Comparison of ENCODE assay signal across 19 cellular contexts in genomic region chr1:154948079-154948478, GRCh38. TPM values are rescaled to one million over a fixed set of nuclear protein-coding genes. Genes with fewer than 3 reads are reported as not detected.
DNase-seq lines count a peak whose midpoint lies in the region; ATAC-seq and TF ChIP-seq lines count a peak whose summit lies in the region.
"Had no signal": no experiment of that assay in that cellular context is flagged by ENCODE, and none has a peak within 500 bp of the region (broad histone marks: within the 10 kb centered on the region; RNA-seq: fewer than 3 reads in every experiment).

No MANE protein-coding gene starts in this region.

- intact Hi-C loops in activated CD4-positive, alpha-beta T cell treated with anti-CD3 and anti-CD28 coated beads for 36 hours (cut with DNase I, micrococcal nuclease) = no loop called here

- H3K9me3 ChIP-seq in BLaER1 (no peaks in the 10 kb centered on the region), Loucy (ENCODE audit: insufficient read depth, low read depth, low read length) (no peaks in the 10 kb centered on the region)

- peaks cover 72% of the 10 kb centered on the region for H3K36me3 ChIP-seq in BLaER1
- H3K36me3 ChIP-seq in Loucy (ENCODE audit: insufficient read depth, low read length) = peaks cover 47% of the 10 kb centered on the region; the same call in 1 of the 2 replicates

- H3K4me3 ChIP-seq in BLaER1 (no peak overlapping the region), Loucy (ENCODE audit: low read length, poor library complexity, severe bottlenecking) (no peak overlapping the region)
- H3K4me3 ChIP-seq: GM12878, GM23248 had no signal

- H3K27me3 Mint-ChIP-seq in activated CD4-positive, alpha-beta T cell treated with anti-CD3 and anti-CD28 coated beads for 36 hours = no peaks in the 10 kb centered on the region
- H3K27me3 Mint-ChIP-seq in effector memory CD8-positive, alpha-beta T cell = no peaks in the 10 kb centered on the region
- H3K27me3 Mint-ChIP-seq in immature natural killer cell (ENCODE audit: low read depth in 3 of 3) = peaks cover 2 to 5% (median 3%) of the 10 kb centered on the region in 3 donors
- H3K27me3 Mint-ChIP-seq: B cell had no signal

- H3K9me3 Mint-ChIP-seq in activated CD4-positive, alpha-beta T cell treated with anti-CD3 and anti-CD28 coated beads for 36 hours (ENCODE audit: low read depth) = no peaks in the 10 kb centered on the region
- H3K9me3 Mint-ChIP-seq in effector memory CD8-positive, alpha-beta T cell = no peaks in the 10 kb centered on the region
- no peaks in the 10 kb centered on the region for H3K9me3 Mint-ChIP-seq in immature natural killer cell

- POLR2A ChIA-PET in activated CD4-positive, alpha-beta T cell treated with anti-CD3 and anti-CD28 coated beads for 36 hours (lab: Charles Lee) = interaction anchor here (0.8 kb wide), 1 partner anchor 12 kb away, joined by 3 read pairs; the partner anchor contains the start of gene PMVK

- H3K4me1 ChIP-seq in BLaER1 (peaks cover 88% of the 10 kb centered on the region), Loucy (ENCODE audit: insufficient read depth, low read length, poor library complexity, severe bottlenecking) (peaks cover 59% of the 10 kb centered on the region)

- H3K4me1 Mint-ChIP-seq in activated CD4-positive, alpha-beta T cell treated with anti-CD3 and anti-CD28 coated beads for 36 hours = peaks cover 45% of the 10 kb centered on the region
- H3K4me1 Mint-ChIP-seq in effector memory CD8-positive, alpha-beta T cell (ENCODE audit: low read depth in 2 of 2) = peaks cover 32 to 45% of the 10 kb centered on the region in 2 donors
- H3K4me1 Mint-ChIP-seq in immature natural killer cell = peaks cover 22 to 25% of the 10 kb centered on the region in 2 donors

- ATAC-seq in activated CD4-positive, alpha-beta T cell treated with anti-CD3 and anti-CD28 coated beads for 36 hours = no peak
- ATAC-seq in effector memory CD8-positive, alpha-beta T cell (replicated peaks) = no peak

- peak overlapping the region; percentile 44; the same call in 1 of the 2 replicates for H3K27ac ChIP-seq in BLaER1
- H3K27ac ChIP-seq: 22Rv1, GM23248 had no signal

- no peak overlapping the region for H3K4me2 ChIP-seq in BLaER1
- peak overlapping the region; percentile 27 for H3K4me2 ChIP-seq in Loucy (ENCODE audit: low read depth, low read length, poor library complexity, severe bottlenecking)

- no peak for TF ChIP-seq CTCF in Loucy (conservative IDR thresholded peaks at IDR 0.05; ENCODE audit: low read length)

- CTCF ChIA-PET in activated CD4-positive, alpha-beta T cell treated with anti-CD3 and anti-CD28 coated beads for 36 hours (lab: Charles Lee) = interaction anchor here (0.7 kb wide), 1 partner anchor 388 kb away, joined by 3 read pairs; no protein-coding TSS in a partner anchor

- peaks cover 12% of the 10 kb centered on the region for H3K36me3 Mint-ChIP-seq in activated CD4-positive, alpha-beta T cell treated with anti-CD3 and anti-CD28 coated beads for 36 hours (ENCODE audit: low read depth)
- peaks cover 98% of the 10 kb centered on the region for H3K36me3 Mint-ChIP-seq in effector memory CD8-positive, alpha-beta T cell (ENCODE audit: insufficient read depth)
- H3K36me3 Mint-ChIP-seq in immature natural killer cell = peaks cover 3 to 14% (median 7%) of the 10 kb centered on the region in 3 donors

- H3F3A ChIP-seq in Loucy (ENCODE audit: low read depth) = 0 out of 2 replicates have a peak, but pooled peaks cover 4% of the 10 kb centered on the region

- no peak for DNase-seq in activated CD4-positive, alpha-beta T cell treated with anti-CD3 and anti-CD28 coated beads for 36 hours
- DNase-seq in activated CD4-positive, alpha-beta T cell treated with anti-CD3 and anti-CD28 coated beads, Interleukin-2, amount 50 U/mL, for 48 hours = no peak
- no peak for DNase-seq in effector memory CD8-positive, alpha-beta T cell
- DNase-seq in T1000 (lab: John Stamatoyannopoulos, UW) = no peak
- DNase-seq in medulla oblongata (ENCODE audit: extremely low spot score) = no peak
- DNase-seq in immature natural killer cell = no peak
- DNase-seq: DND-41, GM23248, HCEC 1CT, NCI-H1436, NCI-H2029 treated with DMSO at 0.1 percent for 48 hours, NCI-H2171 treated with DMSO at 0.1 percent for 48 hours, NCI-H446 treated with DMSO at 0.1 percent for 48 hours, OCI-M1 had no signal

- no peak overlapping the region for H2AFZ ChIP-seq in Loucy (ENCODE audit: low read length)
- H2AFZ ChIP-seq: GM23248 had no signal

- peaks cover 75% of the 10 kb centered on the region for H4K20me1 ChIP-seq in BLaER1
- H4K20me1 ChIP-seq in Loucy (ENCODE audit: insufficient read depth, low read length, poor library complexity, severe bottlenecking) = peaks cover 9% of the 10 kb centered on the region

- peak overlapping the region; percentile 8; the same call in 1 of the 2 replicates for H3K9ac ChIP-seq in BLaER1
- peak overlapping the region; percentile 46 for H3K9ac ChIP-seq in Loucy (ENCODE audit: low read depth, low read length, poor library complexity, severe bottlenecking)
- H3K9ac ChIP-seq: GM23248 had no signal

- H3K27ac Mint-ChIP-seq in activated CD4-positive, alpha-beta T cell treated with anti-CD3 and anti-CD28 coated beads for 36 hours = peak overlapping the region; percentile 34
- peak overlapping the region; percentile 85 to 99 for H3K27ac Mint-ChIP-seq in effector memory CD8-positive, alpha-beta T cell
- H3K27ac Mint-ChIP-seq in immature natural killer cell = no peak overlapping the region

- H3K9me2 ChIP-seq in Loucy (replicated peaks; ENCODE audit: low read depth, low read length) = no peaks in the 10 kb centered on the region

- no peaks in the 10 kb centered on the region for H3K27me3 ChIP-seq in BLaER1
- H3K27me3 ChIP-seq in Loucy (ENCODE audit: insufficient read depth, low read length, poor library complexity, severe bottlenecking) = no peaks in the 10 kb centered on the region

- no peak overlapping the region for H3K4me3 Mint-ChIP-seq in activated CD4-positive, alpha-beta T cell treated with anti-CD3 and anti-CD28 coated beads for 36 hours
- H3K4me3 Mint-ChIP-seq in effector memory CD8-positive, alpha-beta T cell = peak overlapping the region in 1 of 2 donors; percentile 34
- no peak overlapping the region for H3K4me3 Mint-ChIP-seq in immature natural killer cell
- H3K4me3 Mint-ChIP-seq: B cell had no signal

- H3K79me2 ChIP-seq in Loucy (ENCODE audit: insufficient read depth, low read length) = peaks cover 39% of the 10 kb centered on the region

RNA-seq across cellular contexts. Expression of gene PBXIP1, which starts 7.8 kb away (rescaled TPM):
- total RNA-seq in activated CD4-positive, alpha-beta T cell treated with anti-CD3 and anti-CD28 coated beads for 36 hours = 10 to 100 TPM; 22.6 to 28.1 TPM
- 100 to 1,000 TPM in 1 of 3 donors, 10 to 100 TPM in 2; 45.1 to 117 (median 94.6) TPM for polyA plus RNA-seq in immature natural killer cell

RNA-seq across cellular contexts. Expression of gene PMVK, which starts 11.6 kb away (rescaled TPM):
- 10 to 100 TPM; 17.0 to 36.9 TPM for total RNA-seq in activated CD4-positive, alpha-beta T cell treated with anti-CD3 and anti-CD28 coated beads for 36 hours
- 10 to 100 TPM; 52.5 to 53.8 (median 53.6) TPM for polyA plus RNA-seq in immature natural killer cell

RNA-seq across cellular contexts. Expression of gene PYGO2, which starts 13.5 kb away (rescaled TPM):
- 10 to 100 TPM; 24.5 to 25.6 TPM for total RNA-seq in activated CD4-positive, alpha-beta T cell treated with anti-CD3 and anti-CD28 coated beads for 36 hours
- 10 to 100 TPM; 15.0 to 39.1 (median 15.4) TPM for polyA plus RNA-seq in immature natural killer cell

RNA-seq across cellular contexts. Expression of gene SHC1, which starts 22.5 kb away (rescaled TPM):
- 10 to 100 TPM; 45.9 to 65.7 TPM for total RNA-seq in activated CD4-positive, alpha-beta T cell treated with anti-CD3 and anti-CD28 coated beads for 36 hours
- 10 to 100 TPM; 32.3 to 49.4 (median 42.5) TPM for polyA plus RNA-seq in immature natural killer cell

RNA-seq across cellular contexts. Expression of gene CKS1B, which starts 26.4 kb away (rescaled TPM):
- 100 to 1,000 TPM; 190 to 196 TPM for total RNA-seq in activated CD4-positive, alpha-beta T cell treated with anti-CD3 and anti-CD28 coated beads for 36 hours
- polyA plus RNA-seq in immature natural killer cell = 10 to 100 TPM; 59.5 to 82.7 (median 67.5) TPM

Comparison
In these comparisons a context has a peak if more than half of its experiments do, and no peak if none do; other contexts are left out.
1. H3K27ac Mint-ChIP-seq: peak in activated CD4-positive, alpha-beta T cell treated with anti-CD3 and anti-CD28 coated beads for 36 hours (single experiment) and effector memory CD8-positive, alpha-beta T cell (2 of 2); none in immature natural killer cell (0 of 6).